16 cellular contexts compared by ENCODE assay signal in genomic region chr4:169593050-169593449, GRCh38. TPM values are rescaled to one million over a fixed set of nuclear protein-coding genes. Genes with fewer than 3 reads are reported as not detected.
DNase-seq lines count a peak whose midpoint lies in the region; ATAC-seq and TF ChIP-seq lines count a peak whose summit lies in the region.
"Had no signal": no experiment of that assay in that cellular context is flagged by ENCODE, and none has a peak within 500 bp of the region (broad histone marks: within the 10 kb centered on the region; RNA-seq: fewer than 3 reads in every experiment).

No MANE protein-coding gene starts in this region.

- H3K4me3 Mint-ChIP-seq in endodermal cell (no peak overlapping the region), nephron (no peak overlapping the region)
- H3K4me3 Mint-ChIP-seq: CD14-positive monocyte; CD4-positive, alpha-beta memory T cell; H9 had no signal

- TF ChIP-seq CTCF in endodermal cell (conservative IDR thresholded peaks at IDR 0.05) (no peak), nephron (IDR thresholded peaks at IDR 0.05; ENCODE audit: unreplicated experiment in 3 of 3) (no peak)

- no peaks in the 10 kb centered on the region for H3K9me3 ChIP-seq in endodermal cell (ENCODE audit: control insufficient read depth, low read length)
- H3K9me3 ChIP-seq: BLaER1 had no signal

- DNase-seq in NCI-H69 (lab: John Stamatoyannopoulos, UW), result peak; percentile 55
- no peak for DNase-seq in endodermal cell
- DNase-seq in left kidney (ENCODE audit: low read depth, low spot score), result peak; percentile 25
- DNase-seq in NCI-H1694 (lab: John Stamatoyannopoulos, UW), result no peak
- no peak for DNase-seq in NCI-H2029 treated with DMSO at 0.1 percent for 48 hours (lab: John Stamatoyannopoulos, UW)
- DNase-seq: 8988T; CD4-positive, alpha-beta memory T cell; DMS153; DMS79; GDM1; H9 had no signal

- H3K36me3 Mint-ChIP-seq in endodermal cell (ENCODE audit: low read depth) (peaks cover 7% of the 10 kb centered on the region), nephron (ENCODE audit: low read depth) (peaks cover 22% of the 10 kb centered on the region)

- H3K4me1 Mint-ChIP-seq in endodermal cell (no peaks in the 10 kb centered on the region), nephron (peaks cover 5% of the 10 kb centered on the region)
- H3K4me1 Mint-ChIP-seq: CD14-positive monocyte; CD4-positive, alpha-beta memory T cell; H9 had no signal

- H3K27ac ChIP-seq in endodermal cell (ENCODE audit: low read depth, low read length), result no peak overlapping the region
- H3K27ac ChIP-seq: BLaER1 had no signal

- peaks cover 12% of the 10 kb centered on the region for H3K36me3 ChIP-seq in endodermal cell (ENCODE audit: control insufficient read depth, insufficient read depth, low read length)

- H3K9ac ChIP-seq in endodermal cell (ENCODE audit: extremely low read depth, low read length, poor library complexity, severe bottlenecking), result no peak overlapping the region
- H3K9ac ChIP-seq: BLaER1 had no signal

- H3K27ac Mint-ChIP-seq in endodermal cell (peak overlapping the region; percentile 11), nephron (peak overlapping the region; percentile 57 to 89 (median 77))
- H3K27ac Mint-ChIP-seq: CD14-positive monocyte had no signal

- ATAC-seq in HG02678 (IDR thresholded peaks at IDR 0.05; ENCODE audit: unreplicated experiment) (no peak), GM21381 (IDR thresholded peaks at IDR 0.05; ENCODE audit: unreplicated experiment) (no peak)

- no peaks in the 10 kb centered on the region for H3K4me1 ChIP-seq in endodermal cell (ENCODE audit: control insufficient read depth, insufficient read depth, low read length)
- H3K4me1 ChIP-seq: BLaER1 had no signal

- no peaks in the 10 kb centered on the region for H3K27me3 Mint-ChIP-seq in endodermal cell (ENCODE audit: insufficient read depth)
- H3K27me3 Mint-ChIP-seq in nephron (ENCODE audit: low read depth), result no peaks in the 10 kb centered on the region
- H3K27me3 Mint-ChIP-seq: CD4-positive, alpha-beta memory T cell had no signal

- H3K4me3 ChIP-seq in endodermal cell (ENCODE audit: low read length), result no peak overlapping the region
- H3K4me3 ChIP-seq: BLaER1 had no signal

- H3K9me3 Mint-ChIP-seq in endodermal cell, result no peaks in the 10 kb centered on the region
- H3K9me3 Mint-ChIP-seq in nephron, result no peaks in the 10 kb centered on the region
- H3K9me3 Mint-ChIP-seq: CD14-positive monocyte; CD4-positive, alpha-beta memory T cell; H9 had no signal

- no peaks in the 10 kb centered on the region for H3K27me3 ChIP-seq in endodermal cell (ENCODE audit: control insufficient read depth, insufficient read depth, low read length, poor library complexity, severe bottlenecking)
- H3K27me3 ChIP-seq: BLaER1 had no signal

RNA-seq across cellular contexts. Expression of gene NEK1, which starts 19.3 kb away (rescaled TPM):
- total RNA-seq in endodermal cell, result 10 to 100 TPM; 12.2 to 15.1 TPM
- 11.4 TPM for polyA plus RNA-seq in endodermal cell (2013, experiment 1 of 2)
- 11.9 TPM for polyA plus RNA-seq in endodermal cell (2013, experiment 2 of 2)

RNA-seq across cellular contexts. Expression of gene CLCN3, which starts 27.3 kb away (rescaled TPM):
- 10 to 100 TPM; 36.4 to 43.8 TPM for total RNA-seq in endodermal cell
- 34.4 TPM for polyA plus RNA-seq in endodermal cell (2013, experiment 1 of 2)
- 33.2 TPM for polyA plus RNA-seq in endodermal cell (2013, experiment 2 of 2)

Comparison
In these comparisons a context has a peak if more than half of its experiments do, and no peak if none do; other contexts are left out.
1. DNase-seq: peak in NCI-H69 (single experiment) and left kidney (single experiment); none in endodermal cell (single experiment), NCI-H1694 (single experiment) and NCI-H2029 treated with DMSO at 0.1 percent for 48 hours (single experiment).